ENCODE assay signal across 18 cellular contexts in the genomic region with DNA sequence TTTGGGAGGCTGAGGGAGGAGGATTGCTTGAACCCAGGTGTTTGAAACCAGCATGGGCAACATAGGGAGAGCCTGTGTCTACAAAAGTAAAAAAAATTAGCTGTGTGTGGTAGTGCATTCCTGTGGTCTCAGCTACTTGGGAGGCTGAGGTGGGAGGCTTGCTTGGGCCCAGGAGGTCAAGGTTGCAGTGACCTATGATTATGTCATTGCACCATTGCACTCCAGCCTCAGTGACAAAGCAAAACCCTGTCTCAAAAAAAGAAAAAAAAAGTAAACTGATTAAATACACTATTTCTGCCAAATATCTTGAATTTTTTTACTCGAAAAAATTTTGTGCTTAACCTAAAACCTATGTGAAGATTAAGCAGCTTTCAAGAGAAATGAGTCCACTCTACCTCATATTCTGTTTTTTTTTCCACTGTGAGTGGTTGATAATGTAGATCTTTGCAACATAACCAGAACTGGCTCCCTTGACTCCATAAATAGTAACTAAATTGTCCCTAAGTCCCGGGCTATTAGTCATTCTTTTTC. TPM values are rescaled to one million over a fixed set of nuclear protein-coding genes. Genes with fewer than 3 reads are reported as not detected.
A peak's percentile ranks its signal among the peaks of the same experiment; 100 is the strongest.
DNase-seq lines count a peak whose midpoint lies in the region; ATAC-seq and TF ChIP-seq lines count a peak whose summit lies in the region.
"Had no signal": no experiment of that assay in that cellular context is flagged by ENCODE, and none has a peak within 500 bp of the region (broad histone marks: within the 10 kb centered on the region; RNA-seq: fewer than 3 reads in every experiment).

No MANE protein-coding gene starts in this region.

- TF ChIP-seq CTCF in PC-3 (conservative IDR thresholded peaks at IDR 0.05; ENCODE audit: low read depth, low read length) (no peak), esophagus muscularis mucosa (IDR thresholded peaks at IDR 0.05) (no peak), smooth muscle cell (IDR thresholded peaks at IDR 0.05; ENCODE audit: borderline replicate concordance, insufficient read depth, poor library complexity, severe bottlenecking) (no peak)

- no peak overlapping the region for H3K4me2 ChIP-seq in PC-3 (ENCODE audit: low read length)
- H3K4me2 ChIP-seq in smooth muscle cell, result peak overlapping the region; percentile 69

- no peaks in the 10 kb centered on the region for H3K27me3 ChIP-seq in PC-3 (ENCODE audit: low read length)
- H3K27me3 ChIP-seq in esophagus muscularis mucosa, result no peaks in the 10 kb centered on the region
- H3K27me3 ChIP-seq in smooth muscle cell (ENCODE audit: low read depth), result no peaks in the 10 kb centered on the region
- no peaks in the 10 kb centered on the region for H3K27me3 ChIP-seq in right cardiac atrium (ENCODE audit: control insufficient read depth, insufficient read depth)
- H3K27me3 ChIP-seq: tibial artery had no signal

- H3K36me3 ChIP-seq in PC-3 (ENCODE audit: low read depth, low read length) (no peaks in the 10 kb centered on the region), esophagus muscularis mucosa (no peaks in the 10 kb centered on the region), smooth muscle cell (ENCODE audit: low read depth) (no peaks in the 10 kb centered on the region)
- H3K36me3 ChIP-seq: tibial artery had no signal

- H3K79me2 ChIP-seq in PC-3 (ENCODE audit: low read length) (no peaks in the 10 kb centered on the region), smooth muscle cell (ENCODE audit: low read depth) (no peaks in the 10 kb centered on the region)

- intact Hi-C loops in PC-3 (cut with micrococcal nuclease) (no loop called here), esophagus muscularis mucosa (cut with DNase I) (no loop called here), right cardiac atrium (cut with DNase I) (no loop called here)

- no peak overlapping the region for H3K9ac ChIP-seq in PC-3 (ENCODE audit: low read length)
- H3K9ac ChIP-seq in smooth muscle cell (ENCODE audit: low read depth), result no peak overlapping the region

- no peaks in the 10 kb centered on the region for H3K9me3 ChIP-seq in PC-3 (ENCODE audit: low read length)
- no peaks in the 10 kb centered on the region for H3K9me3 ChIP-seq in esophagus muscularis mucosa
- no peaks in the 10 kb centered on the region for H3K9me3 ChIP-seq in smooth muscle cell (replicated peaks; ENCODE audit: low read depth)
- no peaks in the 10 kb centered on the region for H3K9me3 ChIP-seq in right cardiac atrium (ENCODE audit: control insufficient read depth, low read length)
- H3K9me3 ChIP-seq: tibial artery had no signal

- H2AFZ ChIP-seq in PC-3 (ENCODE audit: low read length), result no peak overlapping the region
- H2AFZ ChIP-seq in smooth muscle cell (ENCODE audit: low read depth), result no peak overlapping the region

- no peak overlapping the region for H3K4me3 ChIP-seq in PC-3 (ENCODE audit: low read length)
- no peak overlapping the region for H3K4me3 ChIP-seq in esophagus muscularis mucosa
- H3K4me3 ChIP-seq in smooth muscle cell, result no peak overlapping the region
- H3K4me3 ChIP-seq in right cardiac atrium (ENCODE audit: low read length), result no peak overlapping the region
- H3K4me3 ChIP-seq: tibial artery had no signal

- POLR2A ChIA-PET in PC-3 (lab: Charles Lee; ENCODE audit: unreplicated experiment), result no interaction called here

- peak; percentile 35 for ATAC-seq in PC-3
- no peak for ATAC-seq in right cardiac atrium
- ATAC-seq: esophagus mucosa, Right ventricle myocardium inferior had no signal

- CTCF ChIA-PET in PC-3 (lab: Charles Lee), result no interaction called here

- no peaks in the 10 kb centered on the region for H3F3A ChIP-seq in PC-3 (ENCODE audit: low read length, unreplicated experiment)
- H3F3A ChIP-seq in smooth muscle cell (ENCODE audit: low read depth), result peaks cover 9% of the 10 kb centered on the region

- H4K20me1 ChIP-seq in PC-3 (ENCODE audit: low read length) (no peaks in the 10 kb centered on the region), smooth muscle cell (ENCODE audit: low read depth) (no peaks in the 10 kb centered on the region)

- peaks cover 28% of the 10 kb centered on the region for H3K4me1 ChIP-seq in PC-3 (ENCODE audit: insufficient read depth, low read length)
- H3K4me1 ChIP-seq in esophagus muscularis mucosa, result no peaks in the 10 kb centered on the region
- peaks cover 6% of the 10 kb centered on the region for H3K4me1 ChIP-seq in smooth muscle cell (ENCODE audit: low read depth)
- no peaks in the 10 kb centered on the region for H3K4me1 ChIP-seq in right cardiac atrium (ENCODE audit: control insufficient read depth, insufficient read depth, low read length)

- H3K27ac ChIP-seq in PC-3 (ENCODE audit: low read length) (peak overlapping the region; percentile 1), esophagus muscularis mucosa (replicated peaks in 1 of 4) (no peak overlapping the region), smooth muscle cell (ENCODE audit: low read depth) (peak overlapping the region; percentile 85), right cardiac atrium (ENCODE audit: low read length) (no peak overlapping the region)

- WGBS in esophagus muscularis mucosa, result 72% methylated on average over 2 of the region's 2 CpGs
- 38% methylated on average over 2 of the region's 2 CpGs for WGBS in smooth muscle cell (ENCODE audit: low lambda C conversion rate)
- WGBS in right cardiac atrium, result 63% methylated on average over 2 of the region's 2 CpGs

- DNase-seq in H4 (ENCODE audit: low spot score), result peak; percentile 59
- DNase-seq in PC-3, result no peak
- DNase-seq in esophagus muscularis mucosa (ENCODE audit: extremely low spot score), result peak; percentile 53
- no peak for DNase-seq in smooth muscle cell (lab: John Stamatoyannopoulos, UW; ENCODE audit: unreplicated experiment)
- DNase-seq in 8988T, result no peak
- no peak for DNase-seq in stimulated activated naive CD4-positive, alpha-beta T cell treated with Interleukin-2 at 50 U/mL for 16 hours (lab: John Stamatoyannopoulos, UW)
- DNase-seq in T-helper 1 cell, result no peak
- no peak for DNase-seq in right cardiac atrium
- DNase-seq: activated CD8-positive, alpha-beta memory T cell treated with anti-CD3 and anti-CD28 coated beads for 24 hours; activated gamma-delta T cell treated with Interleukin-2 at 50 U/mL for 16 hours; DMS79; NCI-H1417 treated with DMSO at 0.1 percent for 48 hours; NCI-H524 treated with DMSO at 0.1 percent for 48 hours; occipital lobe; stimulated activated CD4-positive, alpha-beta T cell treated with anti-CD3 and anti-CD28 coated beads, Interleukin-12 subunit alpha, Interleukin-12 subunit beta, amount 100 ng/mL, for 4 hours; tibial artery had no signal

- no peaks in the 10 kb centered on the region for H3K9me2 ChIP-seq in PC-3 (replicated peaks; ENCODE audit: low read length)

- no peak for TF ChIP-seq EP300 in esophagus muscularis mucosa (IDR thresholded peaks at IDR 0.05)

- BruUV-seq in PC-3 (replicated peaks; lab: Mats Ljungman, UMichigan), result no TSS peak

- no peak for TF ChIP-seq POLR2A in esophagus muscularis mucosa (IDR thresholded peaks at IDR 0.05; ENCODE audit: low read depth)

RNA-seq across cellular contexts. Expression of a gene that starts 19.4 kb away (rescaled TPM):
- total RNA-seq in H4 (2014; rRNA removed; shearing (Covaris generic)), result 12.0 and 14.4 TPM in 2 replicates
- 23.3 and 26.6 TPM in 2 replicates for total RNA-seq in PC-3 (2014; rRNA removed)
- 10 to 100 TPM; 10.4 to 14.1 (median 12.4) TPM for total RNA-seq in esophagus muscularis mucosa
- total RNA-seq in smooth muscle cell, result 59.4 and 64.4 TPM in 2 replicates
- polyA plus RNA-seq in smooth muscle cell, result 34.4 and 35.0 TPM in 2 replicates
- 1 to 10 TPM; 8.2 to 9.2 (median 9.0) TPM for total RNA-seq in right cardiac atrium
- polyA plus RNA-seq in right cardiac atrium, result 4.0 TPM

Comparison
In these comparisons a context has a peak if more than half of its experiments do, and no peak if none do; other contexts are left out.
1. DNase-seq: peak in H4 (single experiment) and esophagus muscularis mucosa (single experiment); none in PC-3 (single experiment), smooth muscle cell (single experiment), 8988T (single experiment), stimulated activated naive CD4-positive, alpha-beta T cell treated with Interleukin-2 at 50 U/mL for 16 hours (single experiment), T-helper 1 cell (0 of 5) and right cardiac atrium (0 of 3).
2. H3K27ac ChIP-seq: peak in PC-3 (single experiment) and smooth muscle cell (single experiment); none in esophagus muscularis mucosa (0 of 4) and right cardiac atrium (single experiment).